27 cellular contexts compared by ENCODE assay signal in genomic region chr16:19933740-19934139, GRCh38. TPM values are rescaled to one million over a fixed set of nuclear protein-coding genes. Genes with fewer than 3 reads are reported as not detected.
"Had no signal": no experiment of that assay in that cellular context is flagged by ENCODE, and none has a peak within 500 bp of the region (broad histone marks: within the 10 kb centered on the region; RNA-seq: fewer than 3 reads in every experiment).

No MANE protein-coding gene starts in this region.

- FAIRE-seq: kidney, pancreas had no signal

- H3K4me3 ChIP-seq: esophagus squamous epithelium, gastroesophageal sphincter, left ventricle myocardium inferior, lung, neural progenitor cell, pancreas, smooth muscle cell, suprapubic skin, tibial artery, upper lobe of right lung, vagina had no signal

- H3K36me3 ChIP-seq: esophagus squamous epithelium, gastroesophageal sphincter, left ventricle myocardium inferior, neural progenitor cell, pancreas, suprapubic skin, tibial artery, upper lobe of right lung, vagina had no signal

- H3K27ac Mint-ChIP-seq: effector memory CD8-positive, alpha-beta T cell; natural killer cell treated with Interleukin-12 subunit alpha and Interleukin-12 subunit beta and Interleukin-15 and Interleukin-18, amount 100 ng/mL, for 72 hours; neural progenitor cell; progenitor cell of endocrine pancreas; stimulated activated effector memory CD8-positive, alpha-beta T cell treated with anti-CD3 and anti-CD28 coated beads, Interleukin-12 subunit alpha, Interleukin-12 subunit beta, amount 100 ng/mL, for 72 hours had no signal

- ATAC-seq: effector memory CD8-positive, alpha-beta T cell; gastroesophageal sphincter; left cardiac atrium; natural killer cell treated with Interleukin-12 subunit alpha and Interleukin-12 subunit beta and Interleukin-15 and Interleukin-18, amount 100 ng/mL, for 72 hours; pancreas; right cardiac atrium; stimulated activated effector memory CD8-positive, alpha-beta T cell treated with anti-CD3 and anti-CD28 coated beads, Interleukin-12 subunit alpha, Interleukin-12 subunit beta, amount 100 ng/mL, for 72 hours; stimulated activated naive CD8-positive, alpha-beta T cell treated with anti-CD3 and anti-CD28 coated beads, Interleukin-15, Interleukin-2, amounts not matched to agents 100 U/mL and 50 U/mL, for 24 hours; upper lobe of right lung had no signal

- H3K27me3 ChIP-seq: neural progenitor cell, pancreas, vagina had no signal

- DNase-seq: effector memory CD8-positive, alpha-beta T cell; esophagus squamous epithelium; foreskin fibroblast; glutamatergic neuron; kidney; left cardiac atrium; left ventricle myocardium inferior; mesenchymal stem cell; midbrain; nucleus accumbens; pancreas; right cardiac atrium; stimulated activated CD4-positive, alpha-beta T cell treated with anti-CD3 and anti-CD28 coated beads, Interleukin-2, amount 100 ng/mL, for 48 hours; stimulated activated CD8-positive, alpha-beta memory T cell treated with anti-CD3 and anti-CD28 coated beads, Interleukin-4, amount 100 ng/mL, for 48 hours; stimulated activated naive CD8-positive, alpha-beta T cell treated with anti-CD3 and anti-CD28 coated beads, Interleukin-15, Interleukin-2, amounts not matched to agents 100 U/mL and 50 U/mL, for 24 hours; tibial artery; upper lobe of right lung had no signal

- H3K4me3 Mint-ChIP-seq: effector memory CD8-positive, alpha-beta T cell; natural killer cell treated with Interleukin-12 subunit alpha and Interleukin-12 subunit beta and Interleukin-15 and Interleukin-18, amount 100 ng/mL, for 72 hours; neural progenitor cell; stimulated activated effector memory CD8-positive, alpha-beta T cell treated with anti-CD3 and anti-CD28 coated beads, Interleukin-12 subunit alpha, Interleukin-12 subunit beta, amount 100 ng/mL, for 72 hours had no signal

- H3K4me1 ChIP-seq: esophagus squamous epithelium, gastroesophageal sphincter, left ventricle myocardium inferior, neural progenitor cell, pancreas, suprapubic skin, tibial artery, upper lobe of right lung, vagina had no signal

- H3K9ac ChIP-seq: neural progenitor cell had no signal

- H3K9me3 Mint-ChIP-seq: effector memory CD8-positive, alpha-beta T cell; natural killer cell treated with Interleukin-12 subunit alpha and Interleukin-12 subunit beta and Interleukin-15 and Interleukin-18, amount 100 ng/mL, for 72 hours; neural progenitor cell; stimulated activated effector memory CD8-positive, alpha-beta T cell treated with anti-CD3 and anti-CD28 coated beads, Interleukin-12 subunit alpha, Interleukin-12 subunit beta, amount 100 ng/mL, for 72 hours had no signal

- H2AFZ ChIP-seq: neural progenitor cell had no signal

- H3K4me2 ChIP-seq: neural progenitor cell, smooth muscle cell had no signal

- H3K4me1 Mint-ChIP-seq: neural progenitor cell; stimulated activated effector memory CD8-positive, alpha-beta T cell treated with anti-CD3 and anti-CD28 coated beads, Interleukin-12 subunit alpha, Interleukin-12 subunit beta, amount 100 ng/mL, for 72 hours had no signal

- H3K36me3 Mint-ChIP-seq: natural killer cell treated with Interleukin-12 subunit alpha and Interleukin-12 subunit beta and Interleukin-15 and Interleukin-18, amount 100 ng/mL, for 72 hours; neural progenitor cell; stimulated activated effector memory CD8-positive, alpha-beta T cell treated with anti-CD3 and anti-CD28 coated beads, Interleukin-12 subunit alpha, Interleukin-12 subunit beta, amount 100 ng/mL, for 72 hours had no signal

- H3K27ac ChIP-seq: epithelial cell of prostate, esophagus squamous epithelium, gastroesophageal sphincter, left ventricle myocardium inferior, neural progenitor cell, pancreas, suprapubic skin, tibial artery, upper lobe of right lung, vagina had no signal

- H3K9me3 ChIP-seq: esophagus squamous epithelium, gastroesophageal sphincter, left ventricle myocardium inferior, pancreas, suprapubic skin, tibial artery, upper lobe of right lung, vagina had no signal

RNA-seq across cellular contexts. Expression of gene GPRC5B, which starts 49.1 kb away (rescaled TPM):
- total RNA-seq: natural killer cell treated with Interleukin-12 subunit alpha and Interleukin-12 subunit beta and Interleukin-15 and Interleukin-18, amount 100 ng/mL, for 72 hours had no signal
